In the genomic region with DNA sequence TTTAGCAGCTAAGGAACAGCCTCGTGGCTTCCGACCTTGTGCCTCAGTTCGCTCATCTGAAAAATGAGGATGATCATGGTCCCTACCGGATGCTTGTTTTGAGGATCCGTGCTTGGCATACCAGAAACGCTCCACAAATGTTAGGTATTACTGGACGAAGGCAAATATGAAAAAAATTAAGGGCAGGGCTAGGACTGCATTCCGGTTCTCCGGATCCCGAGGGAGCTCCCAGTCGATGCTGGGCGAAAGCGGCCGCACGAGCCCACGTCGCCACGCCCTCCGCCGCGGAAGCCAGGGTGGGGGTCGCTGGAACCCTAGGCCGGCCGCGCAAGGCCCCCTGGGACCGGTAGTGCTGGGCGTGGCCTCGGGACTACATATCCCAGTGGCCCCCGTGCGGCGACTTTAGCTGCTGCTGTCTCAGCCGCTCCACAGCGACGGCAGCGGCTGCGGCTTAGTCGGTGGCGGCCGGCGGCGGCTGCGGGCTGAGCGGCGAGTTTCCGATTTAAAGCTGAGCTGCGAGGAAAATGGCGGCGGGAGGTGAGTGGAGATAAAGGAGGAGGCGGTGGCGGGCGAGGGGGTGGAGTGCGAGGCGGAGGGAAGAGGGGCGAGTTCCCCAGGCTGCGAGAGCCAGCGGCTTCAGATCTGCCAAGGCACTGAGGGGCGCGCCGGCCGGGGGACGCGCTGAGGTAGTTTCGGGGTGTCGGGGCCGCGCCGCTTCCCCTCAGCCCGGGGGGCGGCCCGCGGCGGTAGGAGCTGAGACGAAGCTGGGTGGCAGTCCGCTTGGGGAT, we compare ENCODE assay signal across 8 cellular contexts. TPM values are rescaled to one million over a fixed set of nuclear protein-coding genes. Genes with fewer than 3 reads are reported as not detected.
A peak's percentile ranks its signal among the peaks of the same experiment; 100 is the strongest.
DNase-seq lines count a peak whose midpoint lies in the region; ATAC-seq and TF ChIP-seq lines count a peak whose summit lies in the region.

A gene (plus strand): TSS at position 405 of the 788 bp plus-strand sequence. CDS start 120,361 bp downstream, outside the sequence.

- peaks cover 56% of the 10 kb centered on the region for H3K4me1 Mint-ChIP-seq in activated CD4-positive, alpha-beta T cell treated with anti-CD3 and anti-CD28 coated beads, Interleukin-2, amount 10 ng/mL, durations not matched to agents 7 days and 5 days
- H3K4me1 Mint-ChIP-seq in dendritic cell treated with granulocyte-macrophage colony-stimulating factor and Interleukin-4, amounts not matched to agents 40 ng/mL and 50 ng/mL, for 4 days (ENCODE audit: low read depth), result peaks cover 40% of the 10 kb centered on the region

- peaks cover 20% of the 10 kb centered on the region for H3K36me3 Mint-ChIP-seq in activated CD4-positive, alpha-beta T cell treated with anti-CD3 and anti-CD28 coated beads, Interleukin-2, amount 10 ng/mL, durations not matched to agents 7 days and 5 days (ENCODE audit: low read depth)
- H3K36me3 Mint-ChIP-seq in dendritic cell treated with granulocyte-macrophage colony-stimulating factor and Interleukin-4, amounts not matched to agents 40 ng/mL and 50 ng/mL, for 4 days (ENCODE audit: low read depth), result peaks cover 15% of the 10 kb centered on the region

- no peaks in the 10 kb centered on the region for H3K36me3 ChIP-seq in BLaER1 treated with 17β-estradiol and CSF1 and Interleukin-3, amounts not matched to agents 10 nM and 100 nM
- H3K36me3 ChIP-seq in left lung, result no peaks in the 10 kb centered on the region

- peak within 1 kb of the TSS; percentile 84 to 94 (median 89) for H3K4me2 ChIP-seq in BLaER1 treated with 17β-estradiol and CSF1 and Interleukin-3, amounts not matched to agents 10 nM and 100 nM

- H3K27me3 ChIP-seq in BLaER1 treated with 17β-estradiol and CSF1 and Interleukin-3, amounts not matched to agents 10 nM and 100 nM, result no peaks in the 10 kb centered on the region
- no peaks in the 10 kb centered on the region for H3K27me3 ChIP-seq in left lung

- H4K20me1 ChIP-seq in BLaER1 treated with 17β-estradiol and CSF1 and Interleukin-3, amounts not matched to agents 10 nM and 100 nM, result peaks cover 16 to 39% (median 37%) of the 10 kb centered on the region in 11 experiments; a peak in 20 of 22 replicates

- peak within 1 kb of the TSS; percentile 99 for H3K27ac Mint-ChIP-seq in activated CD4-positive, alpha-beta T cell treated with anti-CD3 and anti-CD28 coated beads, Interleukin-2, amount 10 ng/mL, durations not matched to agents 7 days and 5 days
- peak within 1 kb of the TSS; percentile 99 for H3K27ac Mint-ChIP-seq in dendritic cell treated with granulocyte-macrophage colony-stimulating factor and Interleukin-4, amounts not matched to agents 40 ng/mL and 50 ng/mL, for 4 days

- H3K27ac ChIP-seq in BLaER1 treated with 17β-estradiol and CSF1 and Interleukin-3, amounts not matched to agents 10 nM and 100 nM, result peak within 1 kb of the TSS; percentile 87 to 97 (median 94)
- H3K27ac ChIP-seq in left lung, result peak within 1 kb of the TSS; percentile 91 to 94

- intact Hi-C loops in dendritic cell treated with granulocyte-macrophage colony-stimulating factor and Interleukin-4, amounts not matched to agents 40 ng/mL and 50 ng/mL, for 4 days (cut with micrococcal nuclease), result loop anchor here (2.0 to 10.0 kb wide), 4 partner anchors 47 to 113 kb away; no protein-coding TSS in a partner anchor
- intact Hi-C loops in left lung (cut with DNase I), result loop anchor here in 1 of 2 donors (10.0 kb wide), 1 partner anchor 103 kb away; no protein-coding TSS in a partner anchor

- POLR2A ChIA-PET in activated CD4-positive, alpha-beta T cell treated with anti-CD3 and anti-CD28 coated beads, Interleukin-2, amount 10 ng/mL, durations not matched to agents 7 days and 5 days (lab: Charles Lee), result interaction anchor here (0.5 to 2.0 kb wide), 3 partner anchors 8 to 50 kb away, joined by 3 to 10 read pairs (median 4); no protein-coding TSS in a partner anchor

- no peaks in the 10 kb centered on the region for H3K9me3 Mint-ChIP-seq in activated CD4-positive, alpha-beta T cell treated with anti-CD3 and anti-CD28 coated beads, Interleukin-2, amount 10 ng/mL, durations not matched to agents 7 days and 5 days
- H3K9me3 Mint-ChIP-seq in dendritic cell treated with granulocyte-macrophage colony-stimulating factor and Interleukin-4, amounts not matched to agents 40 ng/mL and 50 ng/mL, for 4 days, result no peaks in the 10 kb centered on the region

- H3K9ac ChIP-seq in BLaER1 treated with 17β-estradiol and CSF1 and Interleukin-3, amounts not matched to agents 10 nM and 100 nM, result peak within 1 kb of the TSS; percentile 86 to 99 (median 97)

- peak within 1 kb of the TSS; percentile 99 for H3K4me3 Mint-ChIP-seq in activated CD4-positive, alpha-beta T cell treated with anti-CD3 and anti-CD28 coated beads, Interleukin-2, amount 10 ng/mL, durations not matched to agents 7 days and 5 days
- peak within 1 kb of the TSS; percentile 100 for H3K4me3 Mint-ChIP-seq in dendritic cell treated with granulocyte-macrophage colony-stimulating factor and Interleukin-4, amounts not matched to agents 40 ng/mL and 50 ng/mL, for 4 days

- ATAC-seq in HG03469 (IDR thresholded peaks at IDR 0.05; ENCODE audit: unreplicated experiment) (peak; percentile 40), left lung (peak; percentile 99)

- CTCF ChIA-PET in activated CD4-positive, alpha-beta T cell treated with anti-CD3 and anti-CD28 coated beads, Interleukin-2, amount 10 ng/mL, durations not matched to agents 7 days and 5 days (lab: Charles Lee), result interaction anchor here (0.6 to 3.3 kb wide), 15 partner anchors 9 to 228 kb away, joined by 3 to 22 read pairs (median 4); no protein-coding TSS in a partner anchor

- peak; percentile 44 to 78 for TF ChIP-seq CTCF in left lung (IDR thresholded peaks at IDR 0.05)

- peak within 1 kb of the TSS; percentile 93 to 100 (median 98) for H3K4me3 ChIP-seq in BLaER1 treated with 17β-estradiol and CSF1 and Interleukin-3, amounts not matched to agents 10 nM and 100 nM
- peak within 1 kb of the TSS; percentile 84 to 93 for H3K4me3 ChIP-seq in left lung

- no peaks in the 10 kb centered on the region for H3K27me3 Mint-ChIP-seq in activated CD4-positive, alpha-beta T cell treated with anti-CD3 and anti-CD28 coated beads, Interleukin-2, amount 10 ng/mL, durations not matched to agents 7 days and 5 days
- H3K27me3 Mint-ChIP-seq in dendritic cell treated with granulocyte-macrophage colony-stimulating factor and Interleukin-4, amounts not matched to agents 40 ng/mL and 50 ng/mL, for 4 days, result no peaks in the 10 kb centered on the region

- H3K9me3 ChIP-seq in BLaER1 treated with 17β-estradiol and CSF1 and Interleukin-3, amounts not matched to agents 10 nM and 100 nM (replicated peaks in 1 of 11), result no peaks in the 10 kb centered on the region
- H3K9me3 ChIP-seq in left lung, result no peaks in the 10 kb centered on the region

- DNase-seq in GM19240 (ENCODE audit: insufficient read length, low spot score), result peak; percentile 47
- DNase-seq in NCI-H69 (lab: John Stamatoyannopoulos, UW), result peak; percentile 95
- DNase-seq in activated CD4-positive, alpha-beta T cell treated with anti-CD3 and anti-CD28 coated beads, Interleukin-2, amount 10 ng/mL, durations not matched to agents 7 days and 5 days, result peak; percentile 93
- peak; percentile 96 to 99 for DNase-seq in left lung
- DNase-seq in stimulated activated CD4-positive, alpha-beta T cell treated with anti-CD3 and anti-CD28 coated beads, Interleukin-2, amount 100 ng/mL, for 4 hours (ENCODE audit: low read depth), result peak; percentile 91

- peaks cover 25 to 45% (median 29%) of the 10 kb centered on the region in 10 experiments for H3K4me1 ChIP-seq in BLaER1 treated with 17β-estradiol and CSF1 and Interleukin-3, amounts not matched to agents 10 nM and 100 nM
- peaks cover 0 to 41% of the 10 kb centered on the region in 2 donors for H3K4me1 ChIP-seq in left lung

RNA-seq across cellular contexts. Expression of the gene that starts here (rescaled TPM):
- 10 to 100 TPM; 59.1 to 70.6 TPM for total RNA-seq in activated CD4-positive, alpha-beta T cell treated with anti-CD3 and anti-CD28 coated beads, Interleukin-2, amount 10 ng/mL, durations not matched to agents 7 days and 5 days
- 10 to 100 TPM; 34.5 to 41.4 TPM for total RNA-seq in left lung

Comparison
In these comparisons a context has a peak if more than half of its experiments do, and no peak if none do; other contexts are left out.
1. Peak in every context shown above with its lines: DNase-seq, ATAC-seq, H3K4me3 ChIP-seq and H3K27ac ChIP-seq.
2. DNase-seq: peak in every context shown above with its lines; median percentile 98 in left lung; 95 in NCI-H69; 93 in activated CD4-positive, alpha-beta T cell treated with anti-CD3 and anti-CD28 coated beads, Interleukin-2, amount 10 ng/mL, durations not matched to agents 7 days and 5 days; 91 in stimulated activated CD4-positive, alpha-beta T cell treated with anti-CD3 and anti-CD28 coated beads, Interleukin-2, amount 100 ng/mL, for 4 hours; 47 in GM19240.